In the genomic region with DNA sequence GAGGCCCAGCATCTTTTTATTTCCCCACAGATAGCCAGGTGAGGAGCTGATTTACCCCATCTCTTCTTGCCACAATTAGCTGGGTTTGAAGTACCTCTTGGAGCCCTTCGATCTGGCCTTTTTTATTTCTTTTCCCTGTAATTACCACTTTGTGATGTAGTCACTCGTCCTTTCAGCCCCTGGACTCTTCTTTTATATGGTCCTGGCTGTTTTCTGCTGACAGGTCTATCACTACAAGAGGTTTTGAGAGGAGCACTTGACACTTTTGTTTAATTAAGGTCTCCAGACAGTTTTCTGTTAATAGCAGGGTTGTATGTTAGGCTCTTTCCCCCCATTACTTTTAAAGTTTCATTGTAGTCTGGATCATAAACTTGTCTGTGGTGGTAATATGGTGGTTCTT, we compare ENCODE assay signal across 23 cellular contexts. TPM values are rescaled to one million over a fixed set of nuclear protein-coding genes. Genes with fewer than 3 reads are reported as not detected.
"Had no signal": no experiment of that assay in that cellular context is flagged by ENCODE, and none has a peak within 500 bp of the region (broad histone marks: within the 10 kb centered on the region; RNA-seq: fewer than 3 reads in every experiment).

No MANE protein-coding gene starts in this region.

- H3K27ac ChIP-seq: colonic mucosa, heart right ventricle, left ventricle myocardium inferior, parathyroid adenoma, testis had no signal

- DNase-seq: activated CD4-positive, alpha-beta T cell treated with anti-CD3 and anti-CD28 coated beads for 48 hours; activated naive CD4-positive, alpha-beta T cell treated with Interleukin-2 at 50 U/mL for 16 hours; caudate nucleus; colonic mucosa; effector CD4-positive, alpha-beta T cell; heart right ventricle; kidney; left ventricle myocardium inferior; retina; stimulated activated CD4-positive, alpha-beta T cell treated with anti-CD3 and anti-CD28 coated beads, Interleukin-15, amount 100 ng/mL, for 24 hours; stimulated activated CD4-positive, alpha-beta T cell treated with anti-CD3 and anti-CD28 coated beads, Interleukin-4, amount 100 ng/mL, for 24 hours; stimulated activated naive CD8-positive, alpha-beta T cell treated with anti-CD3 and anti-CD28 coated beads, Interleukin-15, amount 100 ng/mL, for 72 hours; T-helper 9 cell; testis; uterus; WERI-Rb-1 had no signal

- H3K4me3 Mint-ChIP-seq: activated T-helper 1 cell treated with anti-CD3 and anti-CD28 coated beads, Interleukin-12 subunit alpha, Interleukin-12 subunit beta, Interleukin-2, Interleukin-4 antibody, amounts not matched to agents 30 ng/mL and 10 ng/mL and 1 ng/mL, durations not matched to agents 14 hours and 24 hours and 36 hours; neural crest cell; stimulated activated naive CD8-positive, alpha-beta T cell treated with anti-CD3 and anti-CD28 coated beads, Interleukin-15, amount 100 ng/mL, for 72 hours had no signal

- H3K27me3 Mint-ChIP-seq: stimulated activated naive CD8-positive, alpha-beta T cell treated with anti-CD3 and anti-CD28 coated beads, Interleukin-15, amount 100 ng/mL, for 72 hours had no signal

- H2AFZ ChIP-seq: parathyroid adenoma had no signal

- ATAC-seq: heart right ventricle; stimulated activated naive CD8-positive, alpha-beta T cell treated with anti-CD3 and anti-CD28 coated beads, Interleukin-15, amount 100 ng/mL, for 72 hours had no signal

- H3K4me3 ChIP-seq: colonic mucosa, heart right ventricle, left ventricle myocardium inferior, testis, uterus had no signal

- FAIRE-seq: frontal cortex, kidney had no signal

- H3K27me3 ChIP-seq: colonic mucosa, heart right ventricle, testis, uterus had no signal

- H3K9me3 Mint-ChIP-seq: activated T-helper 1 cell treated with anti-CD3 and anti-CD28 coated beads, Interleukin-12 subunit alpha, Interleukin-12 subunit beta, Interleukin-2, Interleukin-4 antibody, amounts not matched to agents 30 ng/mL and 10 ng/mL and 1 ng/mL, durations not matched to agents 14 hours and 24 hours and 36 hours; neural crest cell; stimulated activated naive CD8-positive, alpha-beta T cell treated with anti-CD3 and anti-CD28 coated beads, Interleukin-15, amount 100 ng/mL, for 72 hours had no signal

- H3K9me3 ChIP-seq: colonic mucosa, heart right ventricle, left ventricle myocardium inferior, testis, uterus had no signal

- H3K36me3 ChIP-seq: colonic mucosa, heart right ventricle, left ventricle myocardium inferior, uterus, WERI-Rb-1 had no signal

- H3K4me1 ChIP-seq: colonic mucosa, testis, uterus had no signal

- H3K27ac Mint-ChIP-seq: stimulated activated naive CD8-positive, alpha-beta T cell treated with anti-CD3 and anti-CD28 coated beads, Interleukin-15, amount 100 ng/mL, for 72 hours had no signal

RNA-seq across cellular contexts. Expression of gene SCAANT1, which starts 36.7 kb away (rescaled TPM):
- total RNA-seq: activated T-helper 1 cell treated with anti-CD3 and anti-CD28 coated beads, Interleukin-12 subunit alpha, Interleukin-12 subunit beta, Interleukin-2, Interleukin-4 antibody, amounts not matched to agents 30 ng/mL and 10 ng/mL and 1 ng/mL, durations not matched to agents 14 hours and 24 hours and 36 hours; colonic mucosa; frontal cortex; heart right ventricle; kidney; left ventricle myocardium inferior; neural crest cell; skeletal muscle tissue; testis; uterus had no signal
- polyA plus RNA-seq: adipose tissue, fibroblast of lung, heart right ventricle had no signal

RNA-seq across cellular contexts. Expression of gene C3orf49, which starts 56.4 kb away (rescaled TPM):
- total RNA-seq: activated T-helper 1 cell treated with anti-CD3 and anti-CD28 coated beads, Interleukin-12 subunit alpha, Interleukin-12 subunit beta, Interleukin-2, Interleukin-4 antibody, amounts not matched to agents 30 ng/mL and 10 ng/mL and 1 ng/mL, durations not matched to agents 14 hours and 24 hours and 36 hours; colonic mucosa; fibroblast of lung; frontal cortex; heart right ventricle; kidney; left ventricle myocardium inferior; neural crest cell; skeletal muscle tissue; uterus had no signal
- polyA plus RNA-seq: adipose tissue, fibroblast of lung, heart right ventricle had no signal
